Comparison of ENCODE assay signal across 9 cellular contexts in genomic region chr16:2500937-2501750, GRCh38. TPM values are rescaled to one million over a fixed set of nuclear protein-coding genes. Genes with fewer than 3 reads are reported as not detected.
DNase-seq lines count a peak whose midpoint lies in the region; ATAC-seq and TF ChIP-seq lines count a peak whose summit lies in the region.
"Had no signal": no experiment of that assay in that cellular context is flagged by ENCODE, and none has a peak within 500 bp of the region (broad histone marks: within the 10 kb centered on the region; RNA-seq: fewer than 3 reads in every experiment).

No MANE protein-coding gene starts in this region.

- H3K36me3 ChIP-seq in Karpas-422 (ENCODE audit: insufficient read depth, low read length), result peaks cover 2% of the 10 kb centered on the region; the same call in 1 of the 2 replicates
- H3K36me3 ChIP-seq in neutrophil, result peaks cover 16% of the 10 kb centered on the region

- peak; percentile 35; the same call in 1 of the 2 replicates for TF ChIP-seq POLR2A in Raji (IDR thresholded peaks at IDR 0.05; ENCODE audit: insufficient read depth, low read depth, low read length)

- H2AFZ ChIP-seq in Karpas-422 (ENCODE audit: low read length), result no peak overlapping the region

- H3K9me3 ChIP-seq in Karpas-422 (ENCODE audit: low read length) (no peaks in the 10 kb centered on the region), neutrophil (no peaks in the 10 kb centered on the region)

- ATAC-seq in HG02571 (IDR thresholded peaks at IDR 0.05; ENCODE audit: unreplicated experiment), result no peak

- no peak overlapping the region for H3K9ac ChIP-seq in Karpas-422 (ENCODE audit: low read length)

- DNase-seq in Karpas-422 (peak; percentile 92), activated gamma-delta T cell (lab: John Stamatoyannopoulos, UW) (peak; percentile 52), foreskin melanocyte (peak; percentile 80), superior temporal gyrus (ENCODE audit: extremely low spot score) (peak; percentile 89)

- H3K9me2 ChIP-seq in Karpas-422 (replicated peaks; ENCODE audit: insufficient read depth, low read length), result no peaks in the 10 kb centered on the region

- H3K4me2 ChIP-seq in Karpas-422 (ENCODE audit: low read depth, low read length, poor library complexity, severe bottlenecking), result peak overlapping the region; percentile 35

- no peaks in the 10 kb centered on the region for H3K79me2 ChIP-seq in Karpas-422 (ENCODE audit: low read length)

- TF ChIP-seq CTCF in GM12873 (IDR thresholded peaks at IDR 0.05; ENCODE audit: insufficient read depth, low read depth, low read length, missing control alignments), result peak; percentile 99
- TF ChIP-seq CTCF in neutrophil (IDR thresholded peaks at IDR 0.05), result peak; percentile 96

- H3K27ac ChIP-seq in Karpas-422 (ENCODE audit: low read length), result no peak overlapping the region
- peak overlapping the region; percentile 16 for H3K27ac ChIP-seq in neutrophil

- H3K27me3 ChIP-seq in Karpas-422 (ENCODE audit: low read length), result no peaks in the 10 kb centered on the region
- H3K27me3 ChIP-seq in neutrophil, result no peaks in the 10 kb centered on the region

- H3K4me1 ChIP-seq in Karpas-422 (ENCODE audit: low read length), result peaks cover 8% of the 10 kb centered on the region
- H3K4me1 ChIP-seq in neutrophil (ENCODE audit: control insufficient read depth in 1 of 2, insufficient read depth in 1 of 2, low read depth in 1 of 2, low read length in 1 of 2), result peaks cover 21 to 29% of the 10 kb centered on the region in 2 experiments

- H4K20me1 ChIP-seq in Karpas-422 (ENCODE audit: insufficient read depth, low read depth, low read length), result 0 out of 2 replicates have a peak, but pooled peaks cover 6% of the 10 kb centered on the region

- H3K4me3 ChIP-seq in Karpas-422 (ENCODE audit: low read length), result no peak overlapping the region
- no peak overlapping the region for H3K4me3 ChIP-seq in neutrophil (ENCODE audit: low read depth in 1 of 2, low read length in 1 of 2)

RNA-seq across cellular contexts. Expression of gene ATP6V0C, which starts 12.6 kb away (rescaled TPM):
- total RNA-seq in Karpas-422 (2014; rRNA removed; shearing (Covaris generic); ENCODE audit: low replicate concordance), result 29.4 and 30.2 TPM in 2 replicates

RNA-seq across cellular contexts. Expression of gene AMDHD2, which starts 19.0 kb away (rescaled TPM):
- 22.7 and 51.7 TPM in 2 replicates for total RNA-seq in Karpas-422 (2014; rRNA removed; shearing (Covaris generic); ENCODE audit: low replicate concordance)

RNA-seq across cellular contexts. Expression of gene TBC1D24, which starts 26.2 kb away (rescaled TPM):
- 15.8 and 20.5 TPM in 2 replicates for total RNA-seq in Karpas-422 (2014; rRNA removed; shearing (Covaris generic); ENCODE audit: low replicate concordance)

RNA-seq across cellular contexts. Expression of gene NTN3, which starts 30.0 kb away (rescaled TPM):
- total RNA-seq in Karpas-422 (2014; rRNA removed; shearing (Covaris generic); ENCODE audit: low replicate concordance), result 0.45 and 0.94 TPM in 2 replicates
- total RNA-seq: subcutaneous adipose tissue had no signal

RNA-seq across cellular contexts. Expression of gene CEMP1, which starts 30.1 kb away (rescaled TPM):
- total RNA-seq in Karpas-422 (2014; rRNA removed; shearing (Covaris generic); ENCODE audit: low replicate concordance), result 0.43 TPM in 1 of 2 replicates, not detected in the other
- total RNA-seq: subcutaneous adipose tissue had no signal
